Comparison of ENCODE assay signal across 8 cellular contexts in the genomic region with DNA sequence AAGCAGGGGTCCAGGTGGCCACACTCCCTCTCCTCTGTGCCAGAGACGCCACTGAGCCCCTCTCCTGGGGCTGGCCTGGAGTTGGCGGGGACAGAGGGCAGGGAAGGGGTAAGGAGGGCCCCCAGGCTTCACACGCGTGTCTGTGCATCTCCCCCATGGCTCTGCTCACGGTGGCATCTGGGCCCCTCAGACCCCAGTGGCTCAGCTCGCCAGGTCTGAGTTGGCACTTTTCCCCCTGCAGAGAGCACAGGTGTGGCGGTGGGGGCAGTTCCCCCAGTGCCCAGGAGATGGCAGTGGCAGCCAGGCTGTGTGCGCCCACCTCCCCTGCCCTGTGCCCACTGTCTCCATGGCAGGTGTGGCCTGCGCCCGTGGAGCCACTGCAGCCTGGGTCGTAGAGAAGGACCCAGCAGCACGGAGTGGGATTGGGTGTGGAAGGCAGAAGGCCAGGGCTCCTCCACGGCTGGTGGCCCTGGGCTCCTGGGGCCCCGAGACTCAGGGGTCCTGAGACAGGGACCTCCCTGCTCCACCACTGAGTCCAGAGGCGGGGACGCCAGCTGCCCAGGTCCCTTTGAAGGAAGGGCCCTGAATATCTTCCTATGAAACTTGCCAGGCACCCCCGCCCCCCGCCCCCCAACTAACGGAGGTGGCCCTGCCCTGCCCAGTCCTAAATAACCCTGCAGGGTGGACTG. TPM values are rescaled to one million over a fixed set of nuclear protein-coding genes. Genes with fewer than 3 reads are reported as not detected.
DNase-seq lines count a peak whose midpoint lies in the region; ATAC-seq and TF ChIP-seq lines count a peak whose summit lies in the region.

No MANE protein-coding gene starts in this region.

- H3K36me3 ChIP-seq in SU-DHL-6 (ENCODE audit: low read length) = no peaks in the 10 kb centered on the region

- peaks cover 4% of the 10 kb centered on the region for H3K27me3 Mint-ChIP-seq in HFFc6 (ENCODE audit: insufficient read depth)
- no peaks in the 10 kb centered on the region for H3K27me3 Mint-ChIP-seq in naive thymus-derived CD8-positive, alpha-beta T cell

- no peaks in the 10 kb centered on the region for H3K36me3 Mint-ChIP-seq in HFFc6 (ENCODE audit: low read depth)
- peaks cover 0 to 1% (median 0%) of the 10 kb centered on the region in 3 donors for H3K36me3 Mint-ChIP-seq in naive thymus-derived CD8-positive, alpha-beta T cell

- H3K9me2 ChIP-seq in SU-DHL-6 (replicated peaks; ENCODE audit: insufficient read depth, low read length) = no peaks in the 10 kb centered on the region

- peak; percentile 58 for DNase-seq in COR-L47 (lab: John Stamatoyannopoulos, UW)
- no peak for DNase-seq in HFFc6
- peak; percentile 34 for DNase-seq in central memory CD4-positive, alpha-beta T cell
- DNase-seq in naive thymus-derived CD8-positive, alpha-beta T cell = peak in 9 of 10 donors; percentile 42 to 77 (median 63)
- DNase-seq in H4 (ENCODE audit: low spot score) = no peak

- H2AFZ ChIP-seq in SU-DHL-6 (ENCODE audit: low read depth, low read length, severe bottlenecking) = no peak overlapping the region

- H3K4me1 Mint-ChIP-seq in HFFc6 (ENCODE audit: low read depth) = 0 out of 2 replicates have a peak, but pooled peaks cover under 1% of the 10 kb centered on the region
- H3K4me1 Mint-ChIP-seq in naive thymus-derived CD8-positive, alpha-beta T cell = peaks cover 1 to 9% (median 7%) of the 10 kb centered on the region in 4 donors

- H3K27me3 ChIP-seq in SU-DHL-6 (ENCODE audit: low read length) = no peaks in the 10 kb centered on the region

- POLR2A ChIA-PET in naive thymus-derived CD8-positive, alpha-beta T cell (lab: Charles Lee) = interaction anchor here (0.9 to 2.7 kb wide), 3 partner anchors 42 to 402 kb away, joined by 3 to 11 read pairs (median 8); partner anchors contain the start of genes GALNS, TRAPPC2L and ZNF778

- TF ChIP-seq CTCF in HFFc6 (IDR thresholded peaks at IDR 0.05) (peak; percentile 84), SU-DHL-6 (IDR thresholded peaks at IDR 0.05; ENCODE audit: insufficient read depth, low read length, poor library complexity, severe bottlenecking) (peak; percentile 74)

- H3K4me2 ChIP-seq in SU-DHL-6 (ENCODE audit: low read depth, low read length, poor library complexity, severe bottlenecking) = no peak overlapping the region

- no peak overlapping the region for H3K27ac Mint-ChIP-seq in HFFc6
- H3K27ac Mint-ChIP-seq in naive thymus-derived CD8-positive, alpha-beta T cell = no peak overlapping the region

- no peaks in the 10 kb centered on the region for H4K20me1 ChIP-seq in SU-DHL-6 (ENCODE audit: low read depth, low read length)

- no peak overlapping the region for H3K9ac ChIP-seq in SU-DHL-6 (ENCODE audit: low read length)

- H3K9me3 Mint-ChIP-seq in HFFc6 = no peaks in the 10 kb centered on the region
- no peaks in the 10 kb centered on the region for H3K9me3 Mint-ChIP-seq in naive thymus-derived CD8-positive, alpha-beta T cell

- H3F3A ChIP-seq in SU-DHL-6 (ENCODE audit: insufficient read depth) = peaks cover under 1% of the 10 kb centered on the region; the same call in 1 of the 2 replicates

- ATAC-seq in naive thymus-derived CD8-positive, alpha-beta T cell = peak in 1 of 2 donors; percentile 17
- ATAC-seq in GM21723 (IDR thresholded peaks at IDR 0.05; ENCODE audit: unreplicated experiment) (no peak), HG03442 (IDR thresholded peaks at IDR 0.05; ENCODE audit: unreplicated experiment) (no peak)

- H3K4me3 Mint-ChIP-seq in HFFc6 = no peak overlapping the region
- H3K4me3 Mint-ChIP-seq in naive thymus-derived CD8-positive, alpha-beta T cell = peak overlapping the region in 1 of 10 donors; percentile 48

- no peak overlapping the region for H3K4me3 ChIP-seq in SU-DHL-6 (ENCODE audit: insufficient read depth, low read length, poor library complexity, severe bottlenecking)

- H3K27ac ChIP-seq in SU-DHL-6 (ENCODE audit: low read depth, low read length) = no peak overlapping the region

- H3K9me3 ChIP-seq in SU-DHL-6 (ENCODE audit: insufficient read depth, low read length) = peaks cover 5% of the 10 kb centered on the region; the same call in 1 of the 2 replicates

- peaks cover 2% of the 10 kb centered on the region; the same call in 1 of the 2 replicates for H3K79me2 ChIP-seq in SU-DHL-6 (ENCODE audit: insufficient read depth, low read length)

RNA-seq across cellular contexts. Expression of gene APRT, which starts 4.3 kb away (rescaled TPM):
- 100 to 1,000 TPM; 123 to 163 (median 130) TPM for total RNA-seq in HFFc6 (2021; fragmentation: NEBNext Ultra II Directional; extraction: Animal tissue kit (Norgen Biotek cat#: 25700))
- 100 to 1,000 TPM; 174 to 183 TPM for total RNA-seq in naive thymus-derived CD8-positive, alpha-beta T cell
- polyA plus RNA-seq in naive thymus-derived CD8-positive, alpha-beta T cell = 100 to 1,000 TPM; 428 to 492 (median 431) TPM
- total RNA-seq in H4 (2014; rRNA removed; shearing (Covaris generic)) = 401 and 554 TPM in 2 replicates

RNA-seq across cellular contexts. Expression of gene CDT1, which starts 12.5 kb away (rescaled TPM):
- total RNA-seq in HFFc6 (2021; fragmentation: NEBNext Ultra II Directional; extraction: Animal tissue kit (Norgen Biotek cat#: 25700)) = 10 to 100 TPM; 13.3 to 28.2 (median 22.2) TPM
- total RNA-seq in naive thymus-derived CD8-positive, alpha-beta T cell = under 1 TPM in 1 of 2 experiments, not detected in 1; 0.74 TPM
- polyA plus RNA-seq in naive thymus-derived CD8-positive, alpha-beta T cell = under 1 TPM; 0.13 to 0.46 (median 0.26) TPM
- total RNA-seq in H4 (2014; rRNA removed; shearing (Covaris generic)) = 26.4 and 27.0 TPM in 2 replicates

RNA-seq across cellular contexts. Expression of gene PIEZO1, which starts 31.0 kb away (rescaled TPM):
- total RNA-seq in HFFc6 (2021; fragmentation: NEBNext Ultra II Directional; extraction: Animal tissue kit (Norgen Biotek cat#: 25700)) = 100 to 1,000 TPM; 238 to 293 (median 264) TPM
- 10 to 100 TPM; 90.0 to 94.5 TPM for total RNA-seq in naive thymus-derived CD8-positive, alpha-beta T cell
- polyA plus RNA-seq in naive thymus-derived CD8-positive, alpha-beta T cell = 1 to 10 TPM; 2.4 to 8.4 (median 5.7) TPM
- 35.6 and 47.1 TPM in 2 replicates for total RNA-seq in H4 (2014; rRNA removed; shearing (Covaris generic))

RNA-seq across cellular contexts. Expression of gene GALNS, which starts 40.7 kb away (rescaled TPM):
- total RNA-seq in HFFc6 (2021; fragmentation: NEBNext Ultra II Directional; extraction: Animal tissue kit (Norgen Biotek cat#: 25700)) = 10 to 100 TPM; 16.6 to 20.7 (median 18.2) TPM
- total RNA-seq in naive thymus-derived CD8-positive, alpha-beta T cell = 10 to 100 TPM; 48.6 to 53.5 TPM
- polyA plus RNA-seq in naive thymus-derived CD8-positive, alpha-beta T cell = 10 to 100 TPM in 2 of 3 donors, 1 to 10 TPM in 1; 7.8 to 11.9 (median 11.8) TPM
- 18.2 and 22.7 TPM in 2 replicates for total RNA-seq in H4 (2014; rRNA removed; shearing (Covaris generic))

RNA-seq across cellular contexts. Expression of gene TRAPPC2L, which starts 40.9 kb away (rescaled TPM):
- 10 to 100 TPM; 58.0 to 75.9 (median 65.6) TPM for total RNA-seq in HFFc6 (2021; fragmentation: NEBNext Ultra II Directional; extraction: Animal tissue kit (Norgen Biotek cat#: 25700))
- total RNA-seq in naive thymus-derived CD8-positive, alpha-beta T cell = 10 to 100 TPM; 70.0 to 76.3 TPM
- polyA plus RNA-seq in naive thymus-derived CD8-positive, alpha-beta T cell = 10 to 100 TPM; 81.8 to 86.5 (median 82.1) TPM
- total RNA-seq in H4 (2014; rRNA removed; shearing (Covaris generic)) = 50.7 and 54.2 TPM in 2 replicates

Comparison
In these comparisons a context has a peak if more than half of its experiments do, and no peak if none do; other contexts are left out.
1. DNase-seq: peak in COR-L47 (single experiment), central memory CD4-positive, alpha-beta T cell (single experiment) and naive thymus-derived CD8-positive, alpha-beta T cell (9 of 10); none in HFFc6 (single experiment) and H4 (single experiment).
2. RNA of gene CDT1, which starts 12.5 kb away (total RNA-seq): 26.4 to 27.0 TPM in H4 and 13.3 to 28.2 TPM in HFFc6; 0.74 TPM in naive thymus-derived CD8-positive, alpha-beta T cell; every median in the first group is over 4 times any median in the second.